Comparison of ENCODE assay signal across 18 cellular contexts in the genomic region with DNA sequence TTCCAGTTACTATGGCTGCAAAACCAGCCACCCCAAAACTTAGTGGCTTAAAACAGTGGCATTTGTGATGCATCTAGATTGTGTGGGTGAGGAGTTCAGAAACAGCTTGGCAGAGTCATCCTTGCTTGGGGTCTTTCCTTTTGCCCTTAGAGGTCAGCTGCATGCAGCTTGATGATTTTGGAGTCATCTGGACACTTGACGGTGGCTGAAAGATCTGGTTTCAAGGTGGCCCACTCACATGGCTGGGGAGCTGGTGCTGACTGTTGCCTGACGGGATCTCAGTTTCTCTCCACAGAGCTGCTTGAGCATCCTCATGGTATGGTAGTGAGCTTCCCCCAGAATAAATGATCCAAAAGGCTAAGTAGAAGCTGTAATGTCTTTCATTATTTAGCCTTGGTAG.
"Had no signal": no experiment of that assay in that cellular context is flagged by ENCODE, and none has a peak within 500 bp of the region (broad histone marks: within the 10 kb centered on the region; RNA-seq: fewer than 3 reads in every experiment).

No MANE protein-coding gene starts in this region.

- H3K4me3 ChIP-seq: esophagus muscularis mucosa, gastroesophageal sphincter, heart left ventricle, hepatocyte, left lung, lower lobe of right lung had no signal

- H3K27me3 ChIP-seq: esophagus muscularis mucosa, foreskin keratinocyte, gastroesophageal sphincter, hepatocyte, left lung had no signal

- H3K79me2 ChIP-seq: hepatocyte had no signal

- H2AFZ ChIP-seq: hepatocyte had no signal

- H3K9me3 ChIP-seq: esophagus muscularis mucosa, gastroesophageal sphincter, heart left ventricle, lower lobe of right lung had no signal

- H3K4me1 Mint-ChIP-seq: immature natural killer cell had no signal

- H3K4me2 ChIP-seq: hepatocyte had no signal

- H3K4me3 Mint-ChIP-seq: dendritic cell treated with granulocyte-macrophage colony-stimulating factor and Interleukin-4, amounts not matched to agents 40 ng/mL and 50 ng/mL, for 4 days; effector memory CD8-positive, alpha-beta T cell; immature natural killer cell had no signal

- DNase-seq: cerebellar nuclear complex; cortex of kidney; effector CD8-positive, alpha-beta T cell; effector memory CD8-positive, alpha-beta T cell; foreskin keratinocyte; heart left ventricle; hypothalamus; immature natural killer cell; left cardiac atrium; left lung; left ventricle myocardium superior; lower lobe of right lung; mesenchymal stem cell; midbrain had no signal

- H3K36me3 ChIP-seq: esophagus muscularis mucosa, gastroesophageal sphincter, heart left ventricle, left lung, lower lobe of right lung had no signal

- H3K27ac ChIP-seq: esophagus muscularis mucosa, foreskin keratinocyte, gastroesophageal sphincter, heart left ventricle, hepatocyte, left lung, lower lobe of right lung had no signal

- H3K27me3 Mint-ChIP-seq: dendritic cell treated with granulocyte-macrophage colony-stimulating factor and Interleukin-4, amounts not matched to agents 40 ng/mL and 50 ng/mL, for 4 days; effector memory CD8-positive, alpha-beta T cell had no signal

- H3K4me1 ChIP-seq: esophagus muscularis mucosa, foreskin keratinocyte, gastroesophageal sphincter, heart left ventricle, left lung, lower lobe of right lung had no signal

- ATAC-seq: effector memory CD8-positive, alpha-beta T cell; foreskin keratinocyte; gastroesophageal sphincter; heart left ventricle; left cardiac atrium; left lung; left ventricle myocardium superior; lower lobe of right lung had no signal

- H3K27ac Mint-ChIP-seq: dendritic cell treated with granulocyte-macrophage colony-stimulating factor and Interleukin-4, amounts not matched to agents 40 ng/mL and 50 ng/mL, for 4 days; effector memory CD8-positive, alpha-beta T cell; immature natural killer cell had no signal
